In genomic region chr4:47313396-47313795, GRCh38 we compare ENCODE assay signal across 26 cellular contexts.
"Had no signal": no experiment of that assay in that cellular context is flagged by ENCODE, and none has a peak within 500 bp of the region (broad histone marks: within the 10 kb centered on the region; RNA-seq: fewer than 3 reads in every experiment).

No MANE protein-coding gene starts in this region.

- H3K27ac Mint-ChIP-seq: activated B cell treated with CpG ODN at 0.5 μM for 24 hours; activated CD4-positive, alpha-beta memory T cell treated with anti-CD3 and anti-CD28 coated beads, Interleukin-2, amount 10 ng/mL, durations not matched to agents 7 days and 5 days; activated naive CD8-positive, alpha-beta T cell treated with anti-CD3 and anti-CD28 coated beads, Interleukin-2, amount 10 ng/mL, durations not matched to agents 7 days and 5 days; activated T-cell treated with anti-CD3 and anti-CD28 coated beads, Interleukin-2, amount 50 U/mL, for 72 hours; T-cell had no signal

- H3K27me3 Mint-ChIP-seq: activated B cell treated with CpG ODN at 0.5 μM for 24 hours had no signal

- H3K4me1 Mint-ChIP-seq: activated B cell treated with CpG ODN at 0.5 μM for 24 hours; activated CD4-positive, alpha-beta memory T cell treated with anti-CD3 and anti-CD28 coated beads, Interleukin-2, amount 10 ng/mL, durations not matched to agents 7 days and 5 days; activated naive CD8-positive, alpha-beta T cell treated with anti-CD3 and anti-CD28 coated beads, Interleukin-2, amount 10 ng/mL, durations not matched to agents 7 days and 5 days; T-cell had no signal

- H3K4me1 ChIP-seq: adrenal gland, body of pancreas had no signal

- H3K36me3 Mint-ChIP-seq: activated naive CD8-positive, alpha-beta T cell treated with anti-CD3 and anti-CD28 coated beads, Interleukin-2, amount 10 ng/mL, durations not matched to agents 7 days and 5 days; T-cell had no signal

- H3K27me3 ChIP-seq: adrenal gland, body of pancreas had no signal

- ATAC-seq: body of pancreas, Right ventricle myocardium inferior, T-cell had no signal

- H3K4me3 Mint-ChIP-seq: activated B cell treated with CpG ODN at 0.5 μM for 24 hours; activated CD4-positive, alpha-beta memory T cell treated with anti-CD3 and anti-CD28 coated beads, Interleukin-2, amount 10 ng/mL, durations not matched to agents 7 days and 5 days; activated naive CD8-positive, alpha-beta T cell treated with anti-CD3 and anti-CD28 coated beads, Interleukin-2, amount 10 ng/mL, durations not matched to agents 7 days and 5 days; activated T-cell treated with anti-CD3 and anti-CD28 coated beads, Interleukin-2, amount 50 U/mL, for 72 hours; T-cell had no signal

- H3K4me2 ChIP-seq: KMS-11 had no signal

- H3K9me3 Mint-ChIP-seq: activated B cell treated with CpG ODN at 0.5 μM for 24 hours; activated CD4-positive, alpha-beta memory T cell treated with anti-CD3 and anti-CD28 coated beads, Interleukin-2, amount 10 ng/mL, durations not matched to agents 7 days and 5 days; activated naive CD8-positive, alpha-beta T cell treated with anti-CD3 and anti-CD28 coated beads, Interleukin-2, amount 10 ng/mL, durations not matched to agents 7 days and 5 days; T-cell had no signal

- FAIRE-seq: bronchial epithelial cell, TTC549 had no signal

- H3K4me3 ChIP-seq: adrenal gland, body of pancreas, SK-N-MC had no signal

- H3K27ac ChIP-seq: adrenal gland, body of pancreas, KMS-11, SK-N-MC had no signal

- H3K9ac ChIP-seq: KMS-11 had no signal

- H3K9me3 ChIP-seq: adrenal gland, body of pancreas had no signal

- DNase-seq: activated B cell treated with CpG ODN at 0.5 μM for 24 hours; activated CD4-positive, alpha-beta memory T cell treated with anti-CD3 and anti-CD28 coated beads, Interleukin-2, amount 10 ng/mL, durations not matched to agents 7 days and 5 days; activated CD4-positive, alpha-beta T cell treated with anti-CD3 and anti-CD28 coated beads for 1 hour; activated CD4-positive, alpha-beta T cell treated with anti-CD3 and anti-CD28 coated beads, Interleukin-2, amount 50 U/mL, for 1 hour; activated naive CD4-positive, alpha-beta T cell treated with anti-CD3 and anti-CD28 coated beads, Interleukin-2, amount 50 U/mL, for 16 hours; activated naive CD8-positive, alpha-beta T cell treated with anti-CD3 and anti-CD28 coated beads, Interleukin-2, amount 10 ng/mL, durations not matched to agents 7 days and 5 days; activated T-cell treated with anti-CD3 and anti-CD28 coated beads, Interleukin-2, amount 50 U/mL, for 72 hours; adrenal gland; aorta; body of pancreas; central memory CD4-positive, alpha-beta T cell; NCI-H1092; NCI-H1417; NCI-H1930; NCI-H2171; NCI-H2227 treated with DMSO at 0.1 percent for 48 hours; NCI-H526 treated with DMSO at 0.1 percent for 48 hours; NCI-H82; T-cell; T-helper 2 cell; T1000 had no signal

- H3K36me3 ChIP-seq: adrenal gland had no signal
